Comparison of ENCODE assay signal across 1 cellular context in genomic region chr20:50810842-50811241, GRCh38.
A peak's percentile ranks its signal among the peaks of the same experiment; 100 is the strongest.
TF ChIP-seq lines count a peak whose summit lies in the region.

No MANE protein-coding gene starts in this region.

TF ChIP-seq in GM12878, 131 proteins besides CTCF, POLR2A, EP300 and RAD21 (continued from another document and continues in another):
- TF ChIP-seq, protein P1, sequence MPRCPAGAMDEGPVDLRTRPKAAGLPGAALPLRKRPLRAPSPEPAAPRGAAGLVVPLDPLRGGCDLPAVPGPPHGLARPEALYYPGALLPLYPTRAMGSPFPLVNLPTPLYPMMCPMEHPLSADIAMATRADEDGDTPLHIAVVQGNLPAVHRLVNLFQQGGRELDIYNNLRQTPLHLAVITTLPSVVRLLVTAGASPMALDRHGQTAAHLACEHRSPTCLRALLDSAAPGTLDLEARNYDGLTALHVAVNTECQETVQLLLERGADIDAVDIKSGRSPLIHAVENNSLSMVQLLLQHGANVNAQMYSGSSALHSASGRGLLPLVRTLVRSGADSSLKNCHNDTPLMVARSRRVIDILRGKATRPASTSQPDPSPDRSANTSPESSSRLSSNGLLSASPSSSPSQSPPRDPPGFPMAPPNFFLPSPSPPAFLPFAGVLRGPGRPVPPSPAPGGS (IDR thresholded peaks at IDR 0.05; ENCODE audit: borderline replicate concordance, insufficient read depth, low read depth, low read length, poor library complexity, severe bottlenecking), result no peak
- TF ChIP-seq, protein P2, sequence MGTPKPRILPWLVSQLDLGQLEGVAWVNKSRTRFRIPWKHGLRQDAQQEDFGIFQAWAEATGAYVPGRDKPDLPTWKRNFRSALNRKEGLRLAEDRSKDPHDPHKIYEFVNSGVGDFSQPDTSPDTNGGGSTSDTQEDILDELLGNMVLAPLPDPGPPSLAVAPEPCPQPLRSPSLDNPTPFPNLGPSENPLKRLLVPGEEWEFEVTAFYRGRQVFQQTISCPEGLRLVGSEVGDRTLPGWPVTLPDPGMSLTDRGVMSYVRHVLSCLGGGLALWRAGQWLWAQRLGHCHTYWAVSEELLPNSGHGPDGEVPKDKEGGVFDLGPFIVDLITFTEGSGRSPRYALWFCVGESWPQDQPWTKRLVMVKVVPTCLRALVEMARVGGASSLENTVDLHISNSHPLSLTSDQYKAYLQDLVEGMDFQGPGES (IDR thresholded peaks at IDR 0.05), result no peak
- TF ChIP-seq SIN3A (IDR thresholded peaks at IDR 0.05; ENCODE audit: low read depth, low read length) (no peak), GATAD2B (conservative IDR thresholded peaks at IDR 0.05; ENCODE audit: low read depth) (no peak), ZBED1 (IDR thresholded peaks at IDR 0.05; ENCODE audit: borderline replicate concordance) (no peak), NR2F1 (conservative IDR thresholded peaks at IDR 0.05) (no peak), MXI1 (IDR thresholded peaks at IDR 0.05; ENCODE audit: low read depth, low read length) (no peak), IRF4 (IDR thresholded peaks at IDR 0.05; ENCODE audit: low read depth, low read length) (no peak), PKNOX1 (IDR thresholded peaks at IDR 0.05) (no peak; the same call in 1 of the 2 replicates), MTA3 (IDR thresholded peaks at IDR 0.05; ENCODE audit: borderline replicate concordance, low read length) (0 out of 2 replicates have a peak, but pooled peaks have one; percentile 53), ASH2L (IDR thresholded peaks at IDR 0.05; ENCODE audit: borderline replicate concordance, low read depth) (no peak), E2F8 (IDR thresholded peaks at IDR 0.05; ENCODE audit: low read depth, partially characterized antibody) (no peak), RFX5 (IDR thresholded peaks at IDR 0.05; ENCODE audit: low read depth, low read length) (no peak), SMARCA5 (IDR thresholded peaks at IDR 0.05) (peak; percentile 73; the same call in 1 of the 2 replicates), ZBTB33 (IDR thresholded peaks at IDR 0.05) (no peak), JUNB (IDR thresholded peaks at IDR 0.05) (no peak; the same call in 1 of the 2 replicates), NBN (IDR thresholded peaks at IDR 0.05) (peak; percentile 64; the same call in 1 of the 2 replicates), NFIC (IDR thresholded peaks at IDR 0.05; ENCODE audit: low read depth, low read length) (peak; percentile 75; the same call in 1 of the 2 replicates), RUNX3 (IDR thresholded peaks at IDR 0.05; ENCODE audit: low read length) (peak; percentile 91), RELA (IDR thresholded peaks at IDR 0.05; ENCODE audit: borderline replicate concordance, partially characterized antibody) (no peak), ZNF207 (IDR thresholded peaks at IDR 0.05; ENCODE audit: borderline replicate concordance) (no peak), EGR1 (IDR thresholded peaks at IDR 0.05; ENCODE audit: borderline replicate concordance in 1 of 2, low read depth in 2 of 2, low read length in 2 of 2) (peak in 1 of 2 experiments; percentile 64; a peak in 2 of 3 replicates), CBX3 (IDR thresholded peaks at IDR 0.05; ENCODE audit: borderline replicate concordance, low read depth) (no peak), ZNF217 (IDR thresholded peaks at IDR 0.05) (peak; percentile 88; the same call in 1 of the 2 replicates), NR2C1 (IDR thresholded peaks at IDR 0.05) (no peak), TCF7 (IDR thresholded peaks at IDR 0.05; ENCODE audit: borderline replicate concordance) (no peak), NR2C2 (IDR thresholded peaks at IDR 0.05; ENCODE audit: borderline replicate concordance, control insufficient read depth, insufficient read length, low read depth) (no peak), ZZZ3 (IDR thresholded peaks at IDR 0.05; ENCODE audit: control insufficient read depth, insufficient read length, low read depth) (no peak), RBBP5 (conservative IDR thresholded peaks at IDR 0.05) (no peak), LARP7 (IDR thresholded peaks at IDR 0.05) (no peak), SRF (IDR thresholded peaks at IDR 0.05; ENCODE audit: low read depth in 2 of 2, low read length in 2 of 2) (no peak), MYB (IDR thresholded peaks at IDR 0.05; ENCODE audit: borderline replicate concordance, low read depth, low read length) (no peak), ZNF622 (IDR thresholded peaks at IDR 0.05) (no peak), ETV6 (conservative IDR thresholded peaks at IDR 0.05 in 1 of 2, IDR thresholded peaks at IDR 0.05 in 1 of 2; ENCODE audit: borderline replicate concordance in 1 of 2, low read depth in 1 of 2) (no peak), SMC3 (IDR thresholded peaks at IDR 0.05; ENCODE audit: borderline replicate concordance, low read length) (no peak), EED (IDR thresholded peaks at IDR 0.05; ENCODE audit: low read depth) (peak; percentile 74), CHD1 (IDR thresholded peaks at IDR 0.05; ENCODE audit: low read depth, low read length) (no peak), HDAC6 (IDR thresholded peaks at IDR 0.05; ENCODE audit: unreplicated experiment) (no peak), WRNIP1 (IDR thresholded peaks at IDR 0.05; ENCODE audit: borderline replicate concordance, low read depth, low read length) (no peak), FOXK2 (IDR thresholded peaks at IDR 0.05) (0 out of 2 replicates have a peak, but pooled peaks have one; percentile 17), RB1 (IDR thresholded peaks at IDR 0.05; ENCODE audit: borderline replicate concordance) (no peak)
- TF ChIP-seq, protein P3, sequence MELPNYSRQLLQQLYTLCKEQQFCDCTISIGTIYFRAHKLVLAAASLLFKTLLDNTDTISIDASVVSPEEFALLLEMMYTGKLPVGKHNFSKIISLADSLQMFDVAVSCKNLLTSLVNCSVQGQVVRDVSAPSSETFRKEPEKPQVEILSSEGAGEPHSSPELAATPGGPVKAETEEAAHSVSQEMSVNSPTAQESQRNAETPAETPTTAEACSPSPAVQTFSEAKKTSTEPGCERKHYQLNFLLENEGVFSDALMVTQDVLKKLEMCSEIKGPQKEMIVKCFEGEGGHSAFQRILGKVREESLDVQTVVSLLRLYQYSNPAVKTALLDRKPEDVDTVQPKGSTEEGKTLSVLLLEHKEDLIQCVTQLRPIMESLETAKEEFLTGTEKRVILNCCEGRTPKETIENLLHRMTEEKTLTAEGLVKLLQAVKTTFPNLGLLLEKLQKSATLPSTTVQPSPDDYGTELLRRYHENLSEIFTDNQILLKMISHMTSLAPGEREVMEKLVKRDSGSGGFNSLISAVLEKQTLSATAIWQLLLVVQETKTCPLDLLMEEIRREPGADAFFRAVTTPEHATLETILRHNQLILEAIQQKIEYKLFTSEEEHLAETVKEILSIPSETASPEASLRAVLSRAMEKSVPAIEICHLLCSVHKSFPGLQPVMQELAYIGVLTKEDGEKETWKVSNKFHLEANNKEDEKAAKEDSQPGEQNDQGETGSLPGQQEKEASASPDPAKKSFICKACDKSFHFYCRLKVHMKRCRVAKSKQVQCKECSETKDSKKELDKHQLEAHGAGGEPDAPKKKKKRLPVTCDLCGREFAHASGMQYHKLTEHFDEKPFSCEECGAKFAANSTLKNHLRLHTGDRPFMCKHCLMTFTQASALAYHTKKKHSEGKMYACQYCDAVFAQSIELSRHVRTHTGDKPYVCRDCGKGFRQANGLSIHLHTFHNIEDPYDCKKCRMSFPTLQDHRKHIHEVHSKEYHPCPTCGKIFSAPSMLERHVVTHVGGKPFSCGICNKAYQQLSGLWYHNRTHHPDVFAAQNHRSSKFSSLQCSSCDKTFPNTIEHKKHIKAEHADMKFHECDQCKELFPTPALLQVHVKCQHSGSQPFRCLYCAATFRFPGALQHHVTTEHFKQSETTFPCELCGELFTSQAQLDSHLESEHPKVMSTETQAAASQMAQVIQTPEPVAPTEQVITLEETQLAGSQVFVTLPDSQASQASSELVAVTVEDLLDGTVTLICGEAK (IDR thresholded peaks at IDR 0.05; ENCODE audit: borderline replicate concordance), result no peak
- TF ChIP-seq, protein P4, sequence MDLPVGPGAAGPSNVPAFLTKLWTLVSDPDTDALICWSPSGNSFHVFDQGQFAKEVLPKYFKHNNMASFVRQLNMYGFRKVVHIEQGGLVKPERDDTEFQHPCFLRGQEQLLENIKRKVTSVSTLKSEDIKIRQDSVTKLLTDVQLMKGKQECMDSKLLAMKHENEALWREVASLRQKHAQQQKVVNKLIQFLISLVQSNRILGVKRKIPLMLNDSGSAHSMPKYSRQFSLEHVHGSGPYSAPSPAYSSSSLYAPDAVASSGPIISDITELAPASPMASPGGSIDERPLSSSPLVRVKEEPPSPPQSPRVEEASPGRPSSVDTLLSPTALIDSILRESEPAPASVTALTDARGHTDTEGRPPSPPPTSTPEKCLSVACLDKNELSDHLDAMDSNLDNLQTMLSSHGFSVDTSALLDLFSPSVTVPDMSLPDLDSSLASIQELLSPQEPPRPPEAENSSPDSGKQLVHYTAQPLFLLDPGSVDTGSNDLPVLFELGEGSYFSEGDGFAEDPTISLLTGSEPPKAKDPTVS (IDR thresholded peaks at IDR 0.05; ENCODE audit: low read depth, low read length), result no peak
- TF ChIP-seq, protein P5, sequence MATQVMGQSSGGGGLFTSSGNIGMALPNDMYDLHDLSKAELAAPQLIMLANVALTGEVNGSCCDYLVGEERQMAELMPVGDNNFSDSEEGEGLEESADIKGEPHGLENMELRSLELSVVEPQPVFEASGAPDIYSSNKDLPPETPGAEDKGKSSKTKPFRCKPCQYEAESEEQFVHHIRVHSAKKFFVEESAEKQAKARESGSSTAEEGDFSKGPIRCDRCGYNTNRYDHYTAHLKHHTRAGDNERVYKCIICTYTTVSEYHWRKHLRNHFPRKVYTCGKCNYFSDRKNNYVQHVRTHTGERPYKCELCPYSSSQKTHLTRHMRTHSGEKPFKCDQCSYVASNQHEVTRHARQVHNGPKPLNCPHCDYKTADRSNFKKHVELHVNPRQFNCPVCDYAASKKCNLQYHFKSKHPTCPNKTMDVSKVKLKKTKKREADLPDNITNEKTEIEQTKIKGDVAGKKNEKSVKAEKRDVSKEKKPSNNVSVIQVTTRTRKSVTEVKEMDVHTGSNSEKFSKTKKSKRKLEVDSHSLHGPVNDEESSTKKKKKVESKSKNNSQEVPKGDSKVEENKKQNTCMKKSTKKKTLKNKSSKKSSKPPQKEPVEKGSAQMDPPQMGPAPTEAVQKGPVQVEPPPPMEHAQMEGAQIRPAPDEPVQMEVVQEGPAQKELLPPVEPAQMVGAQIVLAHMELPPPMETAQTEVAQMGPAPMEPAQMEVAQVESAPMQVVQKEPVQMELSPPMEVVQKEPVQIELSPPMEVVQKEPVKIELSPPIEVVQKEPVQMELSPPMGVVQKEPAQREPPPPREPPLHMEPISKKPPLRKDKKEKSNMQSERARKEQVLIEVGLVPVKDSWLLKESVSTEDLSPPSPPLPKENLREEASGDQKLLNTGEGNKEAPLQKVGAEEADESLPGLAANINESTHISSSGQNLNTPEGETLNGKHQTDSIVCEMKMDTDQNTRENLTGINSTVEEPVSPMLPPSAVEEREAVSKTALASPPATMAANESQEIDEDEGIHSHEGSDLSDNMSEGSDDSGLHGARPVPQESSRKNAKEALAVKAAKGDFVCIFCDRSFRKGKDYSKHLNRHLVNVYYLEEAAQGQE (IDR thresholded peaks at IDR 0.05; ENCODE audit: low read depth, low read length), result no peak
- TF ChIP-seq, protein P6, sequence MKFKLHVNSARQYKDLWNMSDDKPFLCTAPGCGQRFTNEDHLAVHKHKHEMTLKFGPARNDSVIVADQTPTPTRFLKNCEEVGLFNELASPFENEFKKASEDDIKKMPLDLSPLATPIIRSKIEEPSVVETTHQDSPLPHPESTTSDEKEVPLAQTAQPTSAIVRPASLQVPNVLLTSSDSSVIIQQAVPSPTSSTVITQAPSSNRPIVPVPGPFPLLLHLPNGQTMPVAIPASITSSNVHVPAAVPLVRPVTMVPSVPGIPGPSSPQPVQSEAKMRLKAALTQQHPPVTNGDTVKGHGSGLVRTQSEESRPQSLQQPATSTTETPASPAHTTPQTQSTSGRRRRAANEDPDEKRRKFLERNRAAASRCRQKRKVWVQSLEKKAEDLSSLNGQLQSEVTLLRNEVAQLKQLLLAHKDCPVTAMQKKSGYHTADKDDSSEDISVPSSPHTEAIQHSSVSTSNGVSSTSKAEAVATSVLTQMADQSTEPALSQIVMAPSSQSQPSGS (IDR thresholded peaks at IDR 0.05; ENCODE audit: low read length), result peak; percentile 60; the same call in 1 of the 2 replicates
